15 cellular contexts compared by ENCODE assay signal in the genomic region with DNA sequence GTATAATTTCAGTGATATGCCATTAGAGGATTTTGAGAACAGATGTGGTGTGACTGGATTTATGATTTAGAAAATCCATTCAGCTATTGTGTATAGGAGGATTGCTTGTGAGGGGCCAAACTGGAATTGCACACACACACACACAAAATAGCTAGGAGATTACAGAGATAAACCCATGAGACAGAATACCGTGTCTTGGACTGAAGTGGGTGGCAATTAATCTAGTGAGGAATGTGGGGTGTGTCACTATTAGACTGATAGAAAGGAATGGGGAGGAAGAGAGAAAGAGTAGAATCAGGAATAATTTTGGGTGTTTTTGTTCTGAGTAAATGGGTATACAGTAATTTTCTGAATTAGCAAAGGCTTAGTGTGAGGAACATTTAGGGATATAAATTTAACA.
"Had no signal": no experiment of that assay in that cellular context is flagged by ENCODE, and none has a peak within 500 bp of the region (broad histone marks: within the 10 kb centered on the region; RNA-seq: fewer than 3 reads in every experiment).

No MANE protein-coding gene starts in this region.

- H3K4me3 ChIP-seq: ascending aorta, esophagus muscularis mucosa had no signal

- ATAC-seq: activated CD4-positive, CD25-positive, alpha-beta regulatory T cell treated with anti-CD3 and anti-CD28 coated beads, Interleukin-2, amount 50 U/mL, for 24 hours; left cardiac atrium; natural killer cell; sciatic nerve; stimulated activated naive B cell treated with anti-CD40 and anti-IgM and Interleukin-4, amounts not matched to agents 10 μg/mL and 1 μg/mL and 100 μg/mL, for 72 hours had no signal

- DNase-seq: activated CD4-positive, alpha-beta T cell treated with anti-CD3 and anti-CD28 coated beads, Interleukin-2, amount 10 ng/mL, durations not matched to agents 7 days and 5 days; activated CD8-positive, alpha-beta memory T cell treated with anti-CD3 and anti-CD28 coated beads, Interleukin-2, amount 50 U/mL, for 48 hours; activated effector memory CD4-positive, alpha-beta T cell treated with Interleukin-2 at 50 U/mL for 16 hours; activated naive CD4-positive, alpha-beta T cell treated with anti-CD3 and anti-CD28 coated beads, Interleukin-2, amount 10 ng/mL, durations not matched to agents 7 days and 5 days; activated T-cell treated with anti-CD3 and anti-CD28 coated beads, Interleukin-2, amount 50 U/mL, for 48 hours; cerebellar nuclear complex; cortex of kidney; effector CD4-positive, alpha-beta T cell; left cardiac atrium; natural killer cell; stimulated activated naive B cell treated with anti-CD40 and anti-IgM and Interleukin-4, amounts not matched to agents 10 μg/mL and 1 μg/mL and 100 μg/mL, for 72 hours had no signal
